12 cellular contexts compared by ENCODE assay signal in genomic region chr6:2794171-2794730, GRCh38. TPM values are rescaled to one million over a fixed set of nuclear protein-coding genes. Genes with fewer than 3 reads are reported as not detected.
DNase-seq lines count a peak whose midpoint lies in the region; ATAC-seq and TF ChIP-seq lines count a peak whose summit lies in the region.
"Had no signal": no experiment of that assay in that cellular context is flagged by ENCODE, and none has a peak within 500 bp of the region (broad histone marks: within the 10 kb centered on the region; RNA-seq: fewer than 3 reads in every experiment).

No MANE protein-coding gene starts in this region.

- no peak; the same call in 2 of the 3 replicates for ATAC-seq in RWPE2 (ENCODE audit: low read depth)
- ATAC-seq in HG02852 (IDR thresholded peaks at IDR 0.05; ENCODE audit: unreplicated experiment) = no peak
- ATAC-seq in GM18505 (IDR thresholded peaks at IDR 0.05; ENCODE audit: unreplicated experiment) = no peak

- TF ChIP-seq CTCF in RWPE2 (IDR thresholded peaks at IDR 0.05; ENCODE audit: poor library complexity, severe bottlenecking) = no peak
- TF ChIP-seq CTCF in esophagus squamous epithelium (IDR thresholded peaks at IDR 0.05) = no peak
- TF ChIP-seq CTCF in suprapubic skin (IDR thresholded peaks at IDR 0.05) = no peak
- no peak for TF ChIP-seq CTCF in transverse colon (IDR thresholded peaks at IDR 0.05)

- peaks cover 4% of the 10 kb centered on the region for H3K36me3 Mint-ChIP-seq in activated naive CD4-positive, alpha-beta T cell treated with anti-CD3 and anti-CD28 coated beads, Interleukin-2, amount 10 ng/mL, durations not matched to agents 7 days and 5 days
- peaks cover 3% of the 10 kb centered on the region for H3K36me3 Mint-ChIP-seq in activated naive CD4-positive, alpha-beta T cell treated with anti-CD3 and anti-CD28 coated beads for 36 hours (ENCODE audit: low read depth)

- H3K4me3 Mint-ChIP-seq in activated naive CD4-positive, alpha-beta T cell treated with anti-CD3 and anti-CD28 coated beads, Interleukin-2, amount 10 ng/mL, durations not matched to agents 7 days and 5 days = no peak overlapping the region
- H3K4me3 Mint-ChIP-seq in activated naive CD4-positive, alpha-beta T cell treated with anti-CD3 and anti-CD28 coated beads for 36 hours = no peak overlapping the region
- H3K4me3 Mint-ChIP-seq: activated naive CD4-positive, alpha-beta T cell treated with anti-CD3 and anti-CD28 coated beads, Interleukin-2, amount 50 U/mL, for 24 hours had no signal

- H3K4me1 Mint-ChIP-seq in activated naive CD4-positive, alpha-beta T cell treated with anti-CD3 and anti-CD28 coated beads, Interleukin-2, amount 10 ng/mL, durations not matched to agents 7 days and 5 days = peaks cover 37% of the 10 kb centered on the region
- H3K4me1 Mint-ChIP-seq in activated naive CD4-positive, alpha-beta T cell treated with anti-CD3 and anti-CD28 coated beads for 36 hours (ENCODE audit: low read depth) = peaks cover 40% of the 10 kb centered on the region

- TF ChIP-seq EP300 in suprapubic skin (IDR thresholded peaks at IDR 0.05) (no peak), transverse colon (IDR thresholded peaks at IDR 0.05; ENCODE audit: low read depth) (no peak)

- 30 to 67% methylated on average over 5 of the region's 5 CpGs for whole genome bisulfite sequencing in esophagus squamous epithelium, 2 donors
- 68% methylated on average over 5 of the region's 5 CpGs for WGBS in suprapubic skin
- WGBS in transverse colon (ENCODE audit: low coverage in 1 of 2), 2 donors = 93 to 94% methylated on average over 3 to 5 of the region's 5 CpGs

- no peaks in the 10 kb centered on the region for H3K27me3 ChIP-seq in RWPE2 (ENCODE audit: insufficient read depth, poor library complexity, severe bottlenecking)
- H3K27me3 ChIP-seq in esophagus squamous epithelium = no peaks in the 10 kb centered on the region
- H3K27me3 ChIP-seq in suprapubic skin = no peaks in the 10 kb centered on the region
- no peaks in the 10 kb centered on the region for H3K27me3 ChIP-seq in transverse colon
- H3K27me3 ChIP-seq: vagina had no signal

- H3K9me3 Mint-ChIP-seq in activated naive CD4-positive, alpha-beta T cell treated with anti-CD3 and anti-CD28 coated beads, Interleukin-2, amount 10 ng/mL, durations not matched to agents 7 days and 5 days = no peaks in the 10 kb centered on the region
- H3K9me3 Mint-ChIP-seq in activated naive CD4-positive, alpha-beta T cell treated with anti-CD3 and anti-CD28 coated beads for 36 hours = no peaks in the 10 kb centered on the region
- H3K9me3 Mint-ChIP-seq: activated naive CD4-positive, alpha-beta T cell treated with anti-CD3 and anti-CD28 coated beads, Interleukin-2, amount 50 U/mL, for 24 hours had no signal

- CTCF ChIA-PET in activated naive CD4-positive, alpha-beta T cell treated with anti-CD3 and anti-CD28 coated beads, Interleukin-2, amount 10 ng/mL, durations not matched to agents 7 days and 5 days (lab: Charles Lee) = interaction anchor here (0.7 to 2.2 kb wide), 8 partner anchors 11 to 195 kb away, joined by 3 to 19 read pairs (median 4); partner anchors contain the start of gene SERPINB1
- CTCF ChIA-PET in activated naive CD4-positive, alpha-beta T cell treated with anti-CD3 and anti-CD28 coated beads for 36 hours (lab: Charles Lee) = interaction anchor here (0.9 to 2.8 kb wide), 7 partner anchors 47 to 194 kb away, joined by 3 to 15 read pairs (median 3); partner anchors contain the start of gene SERPINB1

- H3K27ac ChIP-seq in RWPE2 (ENCODE audit: poor library complexity, severe bottlenecking) (peak overlapping the region; percentile 40), esophagus squamous epithelium (peak overlapping the region; percentile 74 to 89 (median 80)), suprapubic skin (peak overlapping the region; percentile 39), transverse colon (peak overlapping the region in 1 of 4 donors; percentile 31)

- intact Hi-C loops in activated naive CD4-positive, alpha-beta T cell treated with anti-CD3 and anti-CD28 coated beads for 36 hours (cut with micrococcal nuclease) = loop anchor here (2.0 kb wide), 1 partner anchor 23 kb away; no protein-coding TSS in a partner anchor
- intact Hi-C loops in esophagus squamous epithelium (cut with DNase I) (loop anchor here (10.0 kb wide), 1 partner anchor 51 kb away; the partner anchor contains the start of gene SERPINB1), transverse colon (cut with DNase I; ENCODE audit: low total_unique reads) (loop anchor here (10.0 kb wide), 1 partner anchor 141 kb away; no protein-coding TSS in a partner anchor)

- H3K9me3 ChIP-seq in RWPE2 (ENCODE audit: severe bottlenecking) = no peaks in the 10 kb centered on the region
- no peaks in the 10 kb centered on the region for H3K9me3 ChIP-seq in esophagus squamous epithelium
- H3K9me3 ChIP-seq in suprapubic skin = no peaks in the 10 kb centered on the region
- no peaks in the 10 kb centered on the region for H3K9me3 ChIP-seq in transverse colon
- H3K9me3 ChIP-seq: vagina had no signal

- H3K36me3 ChIP-seq in RWPE2 (ENCODE audit: low read depth) = no peaks in the 10 kb centered on the region; the same call in 1 of the 2 replicates
- peaks cover 0 to 6% (median 0%) of the 10 kb centered on the region in 3 donors for H3K36me3 ChIP-seq in esophagus squamous epithelium
- H3K36me3 ChIP-seq in suprapubic skin = no peaks in the 10 kb centered on the region
- no peaks in the 10 kb centered on the region for H3K36me3 ChIP-seq in transverse colon
- H3K36me3 ChIP-seq: vagina had no signal

- H3K27me3 Mint-ChIP-seq in activated naive CD4-positive, alpha-beta T cell treated with anti-CD3 and anti-CD28 coated beads, Interleukin-2, amount 10 ng/mL, durations not matched to agents 7 days and 5 days = no peaks in the 10 kb centered on the region
- no peaks in the 10 kb centered on the region for H3K27me3 Mint-ChIP-seq in activated naive CD4-positive, alpha-beta T cell treated with anti-CD3 and anti-CD28 coated beads for 36 hours (ENCODE audit: low read depth)
- H3K27me3 Mint-ChIP-seq: activated naive CD4-positive, alpha-beta T cell treated with anti-CD3 and anti-CD28 coated beads, Interleukin-2, amount 50 U/mL, for 24 hours had no signal

- no peak overlapping the region for H3K4me3 ChIP-seq in RWPE2 (ENCODE audit: severe bottlenecking)
- no peak overlapping the region for H3K4me3 ChIP-seq in esophagus squamous epithelium
- H3K4me3 ChIP-seq in suprapubic skin = no peak overlapping the region
- no peak overlapping the region for H3K4me3 ChIP-seq in transverse colon
- H3K4me3 ChIP-seq: vagina had no signal

- TF ChIP-seq POLR2A in esophagus squamous epithelium (IDR thresholded peaks at IDR 0.05) = no peak
- TF ChIP-seq POLR2A in suprapubic skin (IDR thresholded peaks at IDR 0.05) = no peak
- TF ChIP-seq POLR2A in transverse colon (IDR thresholded peaks at IDR 0.05) = no peak
- no peak for TF ChIP-seq POLR2A in GM18505 (IDR thresholded peaks at IDR 0.05; ENCODE audit: borderline replicate concordance, extremely low read depth, insufficient read depth, insufficient read length)

- in situ Hi-C loops in transverse colon (cut with MboI; ENCODE audit: low pct_ligation_motif_present in 1 of 4, low pct_unique_long_range_greater_than_20kb in 1 of 4, low sequenced_read_pairs in 3 of 4) = loop anchor here in 2 of 4 donors (10.0 kb wide), 2 partner anchors 51 to 141 kb away; partner anchors contain the start of gene SERPINB1 (in 2 of the 2)

- H3K27ac Mint-ChIP-seq in activated naive CD4-positive, alpha-beta T cell treated with anti-CD3 and anti-CD28 coated beads, Interleukin-2, amount 10 ng/mL, durations not matched to agents 7 days and 5 days = peak overlapping the region; percentile 85
- no peak overlapping the region for H3K27ac Mint-ChIP-seq in activated naive CD4-positive, alpha-beta T cell treated with anti-CD3 and anti-CD28 coated beads for 36 hours

- DNase-seq in activated naive CD4-positive, alpha-beta T cell treated with anti-CD3 and anti-CD28 coated beads, Interleukin-2, amount 10 ng/mL, durations not matched to agents 7 days and 5 days = no peak
- DNase-seq in activated naive CD4-positive, alpha-beta T cell treated with anti-CD3 and anti-CD28 coated beads for 36 hours = no peak
- DNase-seq in RWPE2 (ENCODE audit: low spot score) (no peak), esophagus squamous epithelium (lab: John Stamatoyannopoulos, UW) (no peak), suprapubic skin (ENCODE audit: low spot score in 2 of 2) (no peak), transverse colon (no peak)
- DNase-seq: cortex of kidney, foreskin melanocyte had no signal

- H3K4me1 ChIP-seq in RWPE2 (ENCODE audit: insufficient read depth, poor library complexity, severe bottlenecking) (peaks cover 22% of the 10 kb centered on the region), esophagus squamous epithelium (peaks cover 19 to 75% (median 29%) of the 10 kb centered on the region in 3 donors), suprapubic skin (peaks cover 37% of the 10 kb centered on the region), transverse colon (peaks cover 9 to 40% (median 15%) of the 10 kb centered on the region in 4 donors)

RNA-seq across cellular contexts. Expression of gene WRNIP1, which starts 29.1 kb away (rescaled TPM):
- total RNA-seq in activated naive CD4-positive, alpha-beta T cell treated with anti-CD3 and anti-CD28 coated beads for 36 hours = 10 to 100 TPM; 19.2 to 21.7 TPM
- total RNA-seq in esophagus squamous epithelium (10 to 100 TPM; 66.0 to 75.6 (median 69.9) TPM), suprapubic skin (10 to 100 TPM; 56.9 to 66.7 (median 63.4) TPM), transverse colon (100 to 1,000 TPM in 1 of 4 donors, 10 to 100 TPM in 3; 58.3 to 105 (median 65.8) TPM)

RNA-seq across cellular contexts. Expression of gene MYLK4, which starts 43.5 kb away (rescaled TPM):
- total RNA-seq in activated naive CD4-positive, alpha-beta T cell treated with anti-CD3 and anti-CD28 coated beads for 36 hours = under 1 TPM in 1 of 2 experiments, not detected in 1; 0.07 TPM
- total RNA-seq in esophagus squamous epithelium (1 to 10 TPM in 2 of 4 donors, under 1 TPM in 2; 0.49 to 1.9 (median 1.0) TPM), suprapubic skin (1 to 10 TPM; 1.8 to 6.6 (median 3.5) TPM), transverse colon (under 1 TPM; 0.41 to 0.79 (median 0.67) TPM)

RNA-seq across cellular contexts. Expression of gene SERPINB1, which starts 47.4 kb away (rescaled TPM):
- 100 to 1,000 TPM; 200 to 208 TPM for total RNA-seq in activated naive CD4-positive, alpha-beta T cell treated with anti-CD3 and anti-CD28 coated beads for 36 hours
- total RNA-seq in esophagus squamous epithelium (1,000 to 10,000 TPM in 1 of 4 donors, 100 to 1,000 TPM in 3; 284 to 1,204 (median 702) TPM), suprapubic skin (10 to 100 TPM; 11.8 to 20.6 (median 16.9) TPM), transverse colon (100 to 1,000 TPM in 2 of 4 donors, 10 to 100 TPM in 2; 22.3 to 140 (median 88.4) TPM)
